In the genomic region with DNA sequence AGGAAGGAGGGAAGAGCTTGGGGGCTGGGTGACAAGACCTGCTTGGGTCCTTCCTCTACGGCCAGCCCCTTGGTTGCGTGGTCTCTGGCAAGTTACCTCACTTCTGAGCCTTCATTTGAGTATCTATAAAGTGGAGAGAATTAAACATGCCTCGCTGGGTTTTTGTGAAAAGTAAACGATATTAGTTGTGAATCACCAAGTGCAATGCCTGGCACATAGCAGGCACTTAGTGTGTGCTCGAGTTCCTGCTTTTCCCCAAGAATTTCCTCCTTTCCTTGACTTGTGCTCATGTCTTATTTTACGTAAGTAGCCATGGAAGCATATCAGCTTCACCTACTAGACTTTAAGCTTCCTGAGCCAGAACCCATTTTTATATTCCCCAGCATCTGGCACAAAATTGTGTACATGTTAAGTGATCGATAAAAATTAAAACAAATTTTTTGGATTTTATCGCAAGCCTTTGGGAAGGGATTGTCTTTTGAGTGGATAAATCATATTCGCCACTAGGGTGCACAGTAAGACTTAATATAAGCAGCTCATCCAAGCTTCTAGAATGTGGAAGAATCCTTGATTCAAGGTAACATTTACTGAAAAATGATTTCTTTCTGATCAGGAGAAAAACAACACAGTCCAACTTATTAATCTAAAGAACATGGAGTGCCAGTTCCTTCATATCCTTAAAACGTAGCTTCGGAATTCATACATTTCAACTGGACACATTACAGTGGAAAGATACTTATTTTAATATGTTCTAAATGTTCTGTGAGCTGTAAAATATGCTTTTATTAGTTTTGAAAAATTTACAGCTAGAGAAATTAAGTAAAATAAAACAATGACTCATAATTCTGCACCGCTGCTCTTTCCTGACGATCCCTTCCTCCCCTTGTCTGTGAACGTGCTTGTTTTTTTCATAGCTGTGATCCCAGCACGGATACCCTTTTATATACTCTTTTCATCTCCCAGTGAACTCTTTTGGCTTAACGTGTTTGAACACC, we compare ENCODE assay signal across 8 cellular contexts. TPM values are rescaled to one million over a fixed set of nuclear protein-coding genes. Genes with fewer than 3 reads are reported as not detected.
A peak's percentile ranks its signal among the peaks of the same experiment; 100 is the strongest.
DNase-seq lines count a peak whose midpoint lies in the region; ATAC-seq and TF ChIP-seq lines count a peak whose summit lies in the region.

No MANE protein-coding gene starts in this region.

- no peaks in the 10 kb centered on the region for H3K27me3 ChIP-seq in stomach

- H3K4me3 ChIP-seq in stomach = no peak overlapping the region

- no peak for TF ChIP-seq EP300 in stomach (IDR thresholded peaks at IDR 0.05)

- no peaks in the 10 kb centered on the region for H3K9me3 ChIP-seq in stomach

- intact Hi-C loops in stomach (cut with DNase I; ENCODE audit: low total_unique reads) = loop anchor here (10.0 kb wide), 1 partner anchor 260 kb away; no protein-coding TSS in a partner anchor

- H3K4me1 ChIP-seq in stomach = peaks cover 13 to 47% (median 32%) of the 10 kb centered on the region in 4 donors

- TF ChIP-seq CTCF in 22Rv1 (IDR thresholded peaks at IDR 0.05) (peak; percentile 61), stomach (IDR thresholded peaks at IDR 0.05) (peak in 5 of 7 experiments; percentile 20 to 46 (median 36))

- H3K27ac ChIP-seq in 22Rv1 = no peak overlapping the region
- H3K27ac ChIP-seq in stomach = no peak overlapping the region

- 67 to 72% (median 68%) methylated on average over 16 of the region's 16 CpGs for WGBS in stomach, 5 donors

- DNase-seq in H4 (ENCODE audit: low spot score) = peak; percentile 60
- peak; percentile 37 for DNase-seq in SHP77 treated with DMSO at 0.1 percent for 48 hours (lab: John Stamatoyannopoulos, UW)
- DNase-seq in fibroblast of the conjunctiva (ENCODE audit: low read depth) = peak; percentile 68
- DNase-seq in stomach = no peak

- peaks cover 0 to 26% (median 20%) of the 10 kb centered on the region in 4 donors for H3K36me3 ChIP-seq in stomach

- TF ChIP-seq POLR2A in stomach (IDR thresholded peaks at IDR 0.05) = no peak

- ATAC-seq in HG03097 (IDR thresholded peaks at IDR 0.05; ENCODE audit: low FRiP score, unreplicated experiment) (no peak), HG03135 (IDR thresholded peaks at IDR 0.05; ENCODE audit: unreplicated experiment) (no peak), GM21515 (IDR thresholded peaks at IDR 0.05; ENCODE audit: unreplicated experiment) (no peak)

RNA-seq across cellular contexts. Expression of a gene that starts 8.8 kb away (rescaled TPM):
- 23.7 and 23.8 TPM in 2 replicates for total RNA-seq in H4 (2014; rRNA removed; shearing (Covaris generic))
- total RNA-seq in stomach = 10 to 100 TPM in 1 of 5 donors, 1 to 10 TPM in 4; 1.3 to 10.5 (median 8.7) TPM
- 10 to 100 TPM in 1 of 3 donors, 1 to 10 TPM in 2; 5.3 to 13.6 (median 8.3) TPM for polyA plus RNA-seq in stomach
